In the genomic region with DNA sequence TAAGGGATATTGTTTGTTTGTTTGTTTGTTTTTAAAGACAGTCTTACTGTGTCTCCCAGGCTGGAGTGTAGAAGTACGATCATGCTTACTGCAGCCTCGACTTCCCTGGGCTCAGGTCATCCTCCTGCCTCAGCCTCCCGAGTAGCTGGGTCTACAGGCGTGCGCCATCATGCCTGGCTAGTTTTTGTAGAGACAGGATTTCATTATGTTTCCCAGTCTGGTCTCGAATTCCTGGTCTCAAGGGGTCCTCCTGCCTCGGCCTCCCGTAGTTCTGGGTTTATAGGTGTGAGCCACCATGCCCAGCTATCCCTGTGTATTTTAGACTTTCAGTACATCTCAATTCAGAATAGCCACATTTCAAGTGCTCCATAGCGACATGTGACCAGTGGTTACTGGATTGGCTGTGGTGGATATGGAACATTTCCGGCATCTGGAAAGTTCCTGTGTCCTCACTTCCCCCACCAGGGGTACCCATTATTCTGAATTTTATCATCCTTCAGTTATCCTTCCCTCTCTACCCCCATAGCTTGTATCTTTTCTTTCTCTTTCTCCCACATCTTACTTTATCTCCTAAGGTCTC, we compare ENCODE assay signal across 10 cellular contexts.
DNase-seq lines count a peak whose midpoint lies in the region; ATAC-seq and TF ChIP-seq lines count a peak whose summit lies in the region.
"Had no signal": no experiment of that assay in that cellular context is flagged by ENCODE, and none has a peak within 500 bp of the region (broad histone marks: within the 10 kb centered on the region; RNA-seq: fewer than 3 reads in every experiment).

No MANE protein-coding gene starts in this region.

- H3K4me3 Mint-ChIP-seq in activated T-cell treated with anti-CD3 and anti-CD28 coated beads, Interleukin-2, amount 50 U/mL, for 72 hours = peak overlapping the region; percentile 20 to 48

- H3K36me3 Mint-ChIP-seq in activated T-cell treated with anti-CD3 and anti-CD28 coated beads, Interleukin-2, amount 50 U/mL, for 72 hours (ENCODE audit: insufficient read depth in 2 of 2) = peaks cover 0 to 3% of the 10 kb centered on the region in 2 donors
- H3K36me3 Mint-ChIP-seq: CD14-positive monocyte had no signal

- H2AFZ ChIP-seq in PC-3 (ENCODE audit: low read length) = peak overlapping the region; percentile 96; the same call in 1 of the 2 replicates

- no peaks in the 10 kb centered on the region for H3K9me3 ChIP-seq in PC-3 (ENCODE audit: low read length)
- no peaks in the 10 kb centered on the region for H3K9me3 ChIP-seq in endocrine pancreas (ENCODE audit: control insufficient read depth, low read length)
- no peaks in the 10 kb centered on the region for H3K9me3 ChIP-seq in testis

- H3K27ac ChIP-seq in PC-3 (ENCODE audit: low read length) (no peak overlapping the region), testis (peak overlapping the region; percentile 96)

- TF ChIP-seq POLR2A in testis (IDR thresholded peaks at IDR 0.05) = no peak

- no peak for DNase-seq in activated T-cell treated with anti-CD3 and anti-CD28 coated beads, Interleukin-2, amount 50 U/mL, for 72 hours
- DNase-seq in activated T-cell treated with anti-CD3 and anti-CD28 coated beads for 4 hours = no peak
- DNase-seq in PC-3 = no peak
- no peak for DNase-seq in testis
- DNase-seq in HUDEP-2 (lab: John Stamatoyannopoulos, UW; ENCODE audit: unreplicated experiment in 76 of 76) = no peak
- no peak for DNase-seq in HK-2 (ENCODE audit: unreplicated experiment)
- no peak for DNase-seq in OCI-M1 (lab: John Stamatoyannopoulos, UW)

- TF ChIP-seq CTCF in PC-3 (conservative IDR thresholded peaks at IDR 0.05; ENCODE audit: low read depth, low read length) = no peak
- TF ChIP-seq CTCF in testis (IDR thresholded peaks at IDR 0.05) = no peak

- H3K4me3 ChIP-seq in PC-3 (ENCODE audit: low read length) (peak overlapping the region; percentile 86; the same call in 1 of the 2 replicates), endocrine pancreas (ENCODE audit: control insufficient read depth, insufficient read depth, low read length) (peak overlapping the region; percentile 80), testis (no peak overlapping the region)

- peaks cover 9% of the 10 kb centered on the region; the same call in 1 of the 2 replicates for H3K79me2 ChIP-seq in PC-3 (ENCODE audit: low read length)

- no peaks in the 10 kb centered on the region for H3F3A ChIP-seq in PC-3 (ENCODE audit: low read length, unreplicated experiment)

- peaks cover 0 to 3% of the 10 kb centered on the region in 2 donors for H3K9me3 Mint-ChIP-seq in activated T-cell treated with anti-CD3 and anti-CD28 coated beads, Interleukin-2, amount 50 U/mL, for 72 hours

- peaks cover 22% of the 10 kb centered on the region for H3K4me1 Mint-ChIP-seq in activated T-cell treated with anti-CD3 and anti-CD28 coated beads, Interleukin-2, amount 50 U/mL, for 72 hours (ENCODE audit: low read depth)

- no peak overlapping the region for H3K9ac ChIP-seq in PC-3 (ENCODE audit: low read length)
- no peak overlapping the region for H3K9ac ChIP-seq in endocrine pancreas (ENCODE audit: control insufficient read depth, insufficient read depth, low read length)

- no peaks in the 10 kb centered on the region for H3K9me2 ChIP-seq in PC-3 (replicated peaks; ENCODE audit: low read length)

- POLR2A ChIA-PET in PC-3 (lab: Charles Lee; ENCODE audit: unreplicated experiment) = no interaction called here

- H3K4me2 ChIP-seq in PC-3 (ENCODE audit: low read length) = peak overlapping the region; percentile 86

- H3K36me3 ChIP-seq in PC-3 (ENCODE audit: low read depth, low read length) = no peaks in the 10 kb centered on the region
- no peaks in the 10 kb centered on the region for H3K36me3 ChIP-seq in endocrine pancreas (ENCODE audit: control insufficient read depth, insufficient read depth, low read length)
- no peaks in the 10 kb centered on the region for H3K36me3 ChIP-seq in testis (ENCODE audit: low read depth, missing control alignments)
- H3K36me3 ChIP-seq: stomach had no signal

- H3K27me3 ChIP-seq in PC-3 (ENCODE audit: low read length) = no peaks in the 10 kb centered on the region
- no peaks in the 10 kb centered on the region for H3K27me3 ChIP-seq in endocrine pancreas (ENCODE audit: control insufficient read depth, insufficient read depth, low read length)
- H3K27me3 ChIP-seq in testis = no peaks in the 10 kb centered on the region
- H3K27me3 ChIP-seq: stomach had no signal

- WGBS in testis, 2 donors = 74 to 84% methylated on average over 10 of the region's 10 CpGs

- H3K4me1 ChIP-seq in PC-3 (ENCODE audit: insufficient read depth, low read length) (peaks cover 9% of the 10 kb centered on the region), endocrine pancreas (ENCODE audit: control insufficient read depth, insufficient read depth, low read length) (no peaks in the 10 kb centered on the region), testis (peaks cover 7% of the 10 kb centered on the region)

- H3K27me3 Mint-ChIP-seq in activated T-cell treated with anti-CD3 and anti-CD28 coated beads, Interleukin-2, amount 50 U/mL, for 72 hours (ENCODE audit: low read depth) = no peaks in the 10 kb centered on the region

- H4K20me1 ChIP-seq in PC-3 (ENCODE audit: low read length) = no peaks in the 10 kb centered on the region

- intact Hi-C loops in PC-3 (cut with micrococcal nuclease) (no loop called here), testis (cut with DNase I; ENCODE audit: low total_unique reads) (no loop called here)

- CTCF ChIA-PET in PC-3 (lab: Charles Lee) = no interaction called here

- ATAC-seq in activated T-cell treated with anti-CD3 and anti-CD28 coated beads, Interleukin-2, amount 50 U/mL, for 72 hours (replicated peaks in 1 of 2) = no peak
- no peak for ATAC-seq in PC-3

- no peak overlapping the region for H3K27ac Mint-ChIP-seq in activated T-cell treated with anti-CD3 and anti-CD28 coated beads, Interleukin-2, amount 50 U/mL, for 72 hours

- BruUV-seq in PC-3 (replicated peaks; lab: Mats Ljungman, UMichigan) = no TSS peak

Comparison
In these comparisons a context has a peak if more than half of its experiments do, and no peak if none do; other contexts are left out.
1. H3K4me3 ChIP-seq: peak in PC-3 (single experiment) and endocrine pancreas (single experiment); none in testis (0 of 2).